In the genomic region with DNA sequence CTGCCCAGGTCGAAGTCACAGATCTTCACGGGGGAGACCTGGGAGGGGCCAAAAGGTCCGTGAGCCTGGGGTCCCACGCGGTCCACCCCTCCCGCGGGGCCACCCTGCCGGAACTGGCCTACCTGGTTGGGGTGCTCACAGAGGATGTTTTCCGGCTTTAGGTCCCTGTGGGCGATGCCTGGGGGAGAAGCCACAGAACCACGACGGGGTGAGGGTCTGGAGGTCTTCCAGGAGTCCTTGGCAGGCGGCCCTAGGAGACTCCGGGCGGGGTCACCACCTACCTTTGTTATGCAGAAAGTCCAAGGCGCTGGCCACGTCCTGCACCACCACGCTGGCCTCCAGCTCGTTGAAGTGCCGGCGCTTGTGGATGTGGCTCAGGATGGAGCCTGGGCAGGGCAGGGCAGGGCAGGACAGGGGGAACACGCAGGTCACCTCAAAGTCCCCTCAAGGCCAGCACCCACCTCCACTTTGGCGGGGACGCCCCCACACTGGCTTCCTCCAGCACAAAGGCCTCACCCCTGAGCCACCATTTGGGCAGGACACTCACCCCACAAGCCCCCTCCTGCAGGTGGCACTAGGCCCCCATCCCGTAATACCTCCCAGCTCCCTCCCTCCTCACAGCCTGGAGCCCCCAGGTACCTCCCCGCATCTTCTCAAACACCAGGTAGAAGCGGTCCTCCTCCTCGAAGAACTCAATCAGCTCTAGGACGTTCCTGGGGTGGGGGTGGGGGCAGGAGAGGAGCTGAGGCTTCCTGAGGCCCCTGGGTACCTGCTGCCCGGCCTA, we compare ENCODE assay signal across 7 cellular contexts. TPM values are rescaled to one million over a fixed set of nuclear protein-coding genes. Genes with fewer than 3 reads are reported as not detected.
A peak's percentile ranks its signal among the peaks of the same experiment; 100 is the strongest.
DNase-seq lines count a peak whose midpoint lies in the region; ATAC-seq and TF ChIP-seq lines count a peak whose summit lies in the region.

No MANE protein-coding gene starts in this region.

- no peaks in the 10 kb centered on the region for H3K9me3 Mint-ChIP-seq in stimulated activated naive B cell treated with anti-CD40 and anti-IgM and Interleukin-4, amounts not matched to agents 10 μg/mL and 1 μg/mL and 100 μg/mL, for 72 hours
- no peaks in the 10 kb centered on the region for H3K9me3 Mint-ChIP-seq in osteocyte (ENCODE audit: unreplicated experiment)

- peaks cover 32 to 64% of the 10 kb centered on the region in 2 donors for H3K36me3 Mint-ChIP-seq in stimulated activated naive B cell treated with anti-CD40 and anti-IgM and Interleukin-4, amounts not matched to agents 10 μg/mL and 1 μg/mL and 100 μg/mL, for 72 hours
- H3K36me3 Mint-ChIP-seq in osteocyte (ENCODE audit: unreplicated experiment), result peaks cover 10% of the 10 kb centered on the region

- peak overlapping the region; percentile 78 for H3K27ac ChIP-seq in VCaP

- H3K4me1 Mint-ChIP-seq in stimulated activated naive B cell treated with anti-CD40 and anti-IgM and Interleukin-4, amounts not matched to agents 10 μg/mL and 1 μg/mL and 100 μg/mL, for 72 hours, result peaks cover 43 to 87% of the 10 kb centered on the region in 2 donors
- peaks cover 14% of the 10 kb centered on the region for H3K4me1 Mint-ChIP-seq in osteocyte (ENCODE audit: unreplicated experiment)

- peak overlapping the region; percentile 92 for H3K27ac Mint-ChIP-seq in stimulated activated naive B cell treated with anti-CD40 and anti-IgM and Interleukin-4, amounts not matched to agents 10 μg/mL and 1 μg/mL and 100 μg/mL, for 72 hours
- H3K27ac Mint-ChIP-seq in osteocyte (ENCODE audit: unreplicated experiment), result no peak overlapping the region

- ATAC-seq in left cardiac atrium (peak in 1 of 2 donors; percentile 2), GM19397 (IDR thresholded peaks at IDR 0.05; ENCODE audit: unreplicated experiment) (no peak), GM19328 (IDR thresholded peaks at IDR 0.05; ENCODE audit: unreplicated experiment) (no peak)
- ATAC-seq in stimulated activated naive B cell treated with anti-CD40 and anti-IgM and Interleukin-4, amounts not matched to agents 10 μg/mL and 1 μg/mL and 100 μg/mL, for 72 hours (replicated peaks), result no peak

- H3K36me3 ChIP-seq in H7 (replicated peaks; ENCODE audit: control insufficient read depth, insufficient read depth, low read length), result peaks cover 12% of the 10 kb centered on the region

- H3K4me3 Mint-ChIP-seq in stimulated activated naive B cell treated with anti-CD40 and anti-IgM and Interleukin-4, amounts not matched to agents 10 μg/mL and 1 μg/mL and 100 μg/mL, for 72 hours, result peak overlapping the region; percentile 80 to 82
- no peak overlapping the region for H3K4me3 Mint-ChIP-seq in osteocyte (ENCODE audit: unreplicated experiment)

- no peak for TF ChIP-seq CTCF in VCaP (conservative IDR thresholded peaks at IDR 0.05)
- TF ChIP-seq CTCF in osteocyte (IDR thresholded peaks at IDR 0.05), result no peak

- H3K4me3 ChIP-seq in H7 (ENCODE audit: insufficient read depth, low read depth, low read length), result peak overlapping the region; percentile 23

- H3K27me3 ChIP-seq in H7 (ENCODE audit: control insufficient read depth, insufficient read depth, low read length), result no peaks in the 10 kb centered on the region

- intact Hi-C loops in left cardiac atrium (cut with DNase I), result loop anchor here in 1 of 2 donors (2.0 kb wide), 1 partner anchor 22 kb away; no protein-coding TSS in a partner anchor

- no peaks in the 10 kb centered on the region for H3K27me3 Mint-ChIP-seq in stimulated activated naive B cell treated with anti-CD40 and anti-IgM and Interleukin-4, amounts not matched to agents 10 μg/mL and 1 μg/mL and 100 μg/mL, for 72 hours
- no peaks in the 10 kb centered on the region for H3K27me3 Mint-ChIP-seq in osteocyte (ENCODE audit: unreplicated experiment)

- DNase-seq in H7 (peak; percentile 74), left cardiac atrium (peak; percentile 39), osteocyte (ENCODE audit: extremely low spot score, unreplicated experiment) (no peak)
- DNase-seq in stimulated activated naive B cell treated with anti-CD40 and anti-IgM and Interleukin-4, amounts not matched to agents 10 μg/mL and 1 μg/mL and 100 μg/mL, for 72 hours, result no peak

RNA-seq across cellular contexts. Expression of gene MKNK2, which starts 8.4 kb away (rescaled TPM):
- total RNA-seq in H7 (2014; rRNA removed; shearing (Covaris generic)), result 130 and 135 TPM in 2 replicates
- total RNA-seq in left cardiac atrium, result 100 to 1,000 TPM; 127 to 174 TPM
- 81.3 and 83.3 TPM in 2 replicates for total RNA-seq in osteocyte

RNA-seq across cellular contexts. Expression of gene BTBD2, which starts 27.2 kb away (rescaled TPM):
- 126 and 129 TPM in 2 replicates for total RNA-seq in H7 (2014; rRNA removed; shearing (Covaris generic))
- total RNA-seq in left cardiac atrium, result 10 to 100 TPM; 51.4 to 54.3 TPM
- total RNA-seq in osteocyte, result 86.0 and 95.9 TPM in 2 replicates

RNA-seq across cellular contexts. Expression of gene MOB3A, which starts 53.4 kb away (rescaled TPM):
- 7.7 and 8.9 TPM in 2 replicates for total RNA-seq in H7 (2014; rRNA removed; shearing (Covaris generic))
- total RNA-seq in left cardiac atrium (10 to 100 TPM; 24.9 to 28.6 TPM), osteocyte (50.6 and 54.2 TPM in 2 replicates)

RNA-seq across cellular contexts. Expression of gene IZUMO4, which starts 54.0 kb away (rescaled TPM):
- total RNA-seq in H7 (2014; rRNA removed; shearing (Covaris generic)), result 0.80 and 0.81 TPM in 2 replicates
- 1 to 10 TPM in 1 of 2 donors, under 1 TPM in 1; 0.89 to 2.3 TPM for total RNA-seq in left cardiac atrium
- total RNA-seq in osteocyte, result 3.8 and 4.8 TPM in 2 replicates

Comparison
In these comparisons a context has a peak if more than half of its experiments do, and no peak if none do; other contexts are left out.
1. DNase-seq: peak in H7 (single experiment) and left cardiac atrium (single experiment); none in stimulated activated naive B cell treated with anti-CD40 and anti-IgM and Interleukin-4, amounts not matched to agents 10 μg/mL and 1 μg/mL and 100 μg/mL, for 72 hours (single experiment) and osteocyte (single experiment).